ENCODE assay signal across 11 cellular contexts in the genomic region with DNA sequence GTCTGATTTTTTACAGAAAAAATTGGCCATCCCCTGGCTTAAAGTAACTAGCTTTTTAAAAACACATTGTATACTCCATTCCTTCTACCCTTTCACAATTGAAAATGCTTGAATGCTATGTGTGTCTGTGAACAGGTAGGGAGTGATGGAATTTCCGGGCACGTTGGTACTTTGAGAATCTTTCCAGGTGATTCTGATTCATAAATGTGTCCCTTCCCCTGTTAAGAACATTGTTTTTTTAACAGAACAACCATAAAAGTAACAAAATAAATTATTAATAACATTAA.
"Had no signal": no experiment of that assay in that cellular context is flagged by ENCODE, and none has a peak within 500 bp of the region (broad histone marks: within the 10 kb centered on the region; RNA-seq: fewer than 3 reads in every experiment).

No MANE protein-coding gene starts in this region.

- H3K9me3 ChIP-seq: pancreas, right lobe of liver, thoracic aorta, tibial nerve had no signal

- H3K27me3 ChIP-seq: dorsolateral prefrontal cortex, pancreas, right lobe of liver, tibial nerve had no signal

- H3K4me3 ChIP-seq: dorsolateral prefrontal cortex, lung, pancreas, right lobe of liver, thoracic aorta, tibial nerve had no signal

- DNase-seq: dorsolateral prefrontal cortex; effector CD4-positive, alpha-beta T cell; natural killer cell; occipital lobe; pancreas; right lobe of liver; stimulated activated CD4-positive, alpha-beta T cell treated with anti-CD3 and anti-CD28 coated beads, Interleukin-4, amount 100 ng/mL, for 4 hours; stimulated activated naive CD8-positive, alpha-beta T cell treated with anti-CD3 and anti-CD28 coated beads, Interleukin-15, Interleukin-2, amounts not matched to agents 100 U/mL and 50 U/mL, for 24 hours had no signal

- H3K27ac ChIP-seq: dorsolateral prefrontal cortex, pancreas, right lobe of liver, thoracic aorta, tibial nerve had no signal

- H3K4me1 ChIP-seq: pancreas, right lobe of liver, tibial nerve had no signal
